ENCODE assay signal across 8 cellular contexts in the genomic region with DNA sequence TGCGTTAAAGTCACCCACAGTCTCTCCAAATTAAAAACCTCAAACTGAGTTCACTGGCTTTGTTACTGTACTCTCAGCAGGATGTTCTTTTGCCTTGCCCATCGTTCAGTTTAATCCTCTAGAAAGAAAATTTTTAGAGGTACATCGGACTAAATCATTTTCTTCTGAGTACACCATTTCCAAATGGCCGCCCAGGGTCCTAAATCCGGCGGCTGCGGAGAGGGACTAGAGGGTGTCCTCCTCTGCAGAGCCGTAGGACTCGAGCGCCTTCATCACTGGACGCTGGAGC. TPM values are rescaled to one million over a fixed set of nuclear protein-coding genes. Genes with fewer than 3 reads are reported as not detected.
DNase-seq lines count a peak whose midpoint lies in the region; ATAC-seq and TF ChIP-seq lines count a peak whose summit lies in the region.

No MANE protein-coding gene starts in this region.

- peak overlapping the region; percentile 82 to 93 for H3K9ac ChIP-seq in liver (ENCODE audit: low read depth in 1 of 2, low read length in 2 of 2)

- no peak for TF ChIP-seq POLR2A in vagina (IDR thresholded peaks at IDR 0.05)

- POLR2A ChIA-PET in A673 (lab: Charles Lee; ENCODE audit: low non-redundant PET), result no interaction called here
- POLR2A ChIA-PET in activated CD4-positive, alpha-beta memory T cell treated with anti-CD3 and anti-CD28 coated beads, Interleukin-2, amount 10 ng/mL, durations not matched to agents 7 days and 5 days (lab: Charles Lee), result no interaction called here

- TF ChIP-seq RAD21 in liver (IDR thresholded peaks at IDR 0.05), result no peak

- H3K9me2 ChIP-seq in GM23338 (ENCODE audit: insufficient read depth), result no peaks in the 10 kb centered on the region

- no peaks in the 10 kb centered on the region for H3K79me2 ChIP-seq in GM23338 (replicated peaks; ENCODE audit: insufficient read depth)

- ATAC-seq in GM23338, result peak; percentile 69
- ATAC-seq in GM19023 (IDR thresholded peaks at IDR 0.05; ENCODE audit: unreplicated experiment), result no peak
- ATAC-seq in HG03469 (IDR thresholded peaks at IDR 0.05; ENCODE audit: unreplicated experiment), result no peak

- H3K27me3 Mint-ChIP-seq in GM23338 (ENCODE audit: insufficient read depth, low read depth, poor library complexity), result peaks cover 9% of the 10 kb centered on the region
- H3K27me3 Mint-ChIP-seq in activated CD4-positive, alpha-beta memory T cell treated with anti-CD3 and anti-CD28 coated beads, Interleukin-2, amount 10 ng/mL, durations not matched to agents 7 days and 5 days, result peaks cover 16% of the 10 kb centered on the region

- DNase-seq in A673 (ENCODE audit: low spot score), result peak; percentile 51
- DNase-seq in GM23338 (ENCODE audit: low spot score), result peak; percentile 74
- no peak for DNase-seq in astrocyte of the spinal cord (ENCODE audit: low read depth, low spot score)
- DNase-seq in vagina (ENCODE audit: extremely low spot score in 2 of 2), result no peak
- DNase-seq in activated CD4-positive, alpha-beta memory T cell treated with anti-CD3 and anti-CD28 coated beads, Interleukin-2, amount 10 ng/mL, durations not matched to agents 7 days and 5 days, result no peak

- H2AFZ ChIP-seq in GM23338, result peak overlapping the region; percentile 94

- no peaks in the 10 kb centered on the region for H4K20me1 ChIP-seq in GM23338 (replicated peaks; ENCODE audit: insufficient read depth)

- H3K36me3 Mint-ChIP-seq in GM23338 (ENCODE audit: low read depth), result no peaks in the 10 kb centered on the region
- H3K36me3 Mint-ChIP-seq in activated CD4-positive, alpha-beta memory T cell treated with anti-CD3 and anti-CD28 coated beads, Interleukin-2, amount 10 ng/mL, durations not matched to agents 7 days and 5 days (ENCODE audit: low read depth), result no peaks in the 10 kb centered on the region

- H3K9me3 Mint-ChIP-seq in GM23338, result no peaks in the 10 kb centered on the region; the same call in 2 of the 3 replicates
- no peaks in the 10 kb centered on the region for H3K9me3 Mint-ChIP-seq in activated CD4-positive, alpha-beta memory T cell treated with anti-CD3 and anti-CD28 coated beads, Interleukin-2, amount 10 ng/mL, durations not matched to agents 7 days and 5 days

- H3K27me3 ChIP-seq in A673 (replicated peaks; ENCODE audit: insufficient read depth, low read depth, low read length, poor library complexity) (no peaks in the 10 kb centered on the region), GM23338 (ENCODE audit: insufficient read depth) (peaks cover 26% of the 10 kb centered on the region), liver (ENCODE audit: control insufficient read depth in 4 of 4, insufficient read depth in 4 of 4, low read length in 3 of 4) (no peaks in the 10 kb centered on the region), vagina (no peaks in the 10 kb centered on the region)

- in situ Hi-C loops in astrocyte of the spinal cord (cut with HindIII; ENCODE audit: low sequenced_read_pairs), result no loop called here

- intact Hi-C loops in A673 (cut with micrococcal nuclease; ENCODE audit: unreplicated experiment), result loop anchor here (5.0 to 10.0 kb wide), 3 partner anchors 79 to 741 kb away; no protein-coding TSS in a partner anchor
- intact Hi-C loops in vagina (cut with DNase I), result no loop called here

- no peaks in the 10 kb centered on the region for H3F3A ChIP-seq in GM23338 (replicated peaks; ENCODE audit: low read depth)

- H3K4me2 ChIP-seq in GM23338, result peak overlapping the region; percentile 91

- peak overlapping the region; percentile 96 for H3K4me3 Mint-ChIP-seq in GM23338
- H3K4me3 Mint-ChIP-seq in activated CD4-positive, alpha-beta memory T cell treated with anti-CD3 and anti-CD28 coated beads, Interleukin-2, amount 10 ng/mL, durations not matched to agents 7 days and 5 days, result no peak overlapping the region

- H3K9me3 ChIP-seq in A673 (ENCODE audit: low read depth, low read length, poor library complexity, severe bottlenecking) (no peaks in the 10 kb centered on the region), liver (ENCODE audit: control insufficient read depth in 4 of 4, low read length in 3 of 4) (no peaks in the 10 kb centered on the region), vagina (no peaks in the 10 kb centered on the region)

- H3K4me1 ChIP-seq in A673 (ENCODE audit: insufficient read depth, low read length, poor library complexity, severe bottlenecking), result peaks cover 15% of the 10 kb centered on the region
- peaks cover 19% of the 10 kb centered on the region for H3K4me1 ChIP-seq in GM23338 (ENCODE audit: insufficient read depth)
- peaks cover 5 to 27% (median 19%) of the 10 kb centered on the region in 4 donors for H3K4me1 ChIP-seq in liver (ENCODE audit: control insufficient read depth in 4 of 4, insufficient read depth in 4 of 4, low read length in 3 of 4)
- H3K4me1 ChIP-seq in vagina, result peaks cover 28% of the 10 kb centered on the region

- H3K4me1 Mint-ChIP-seq in GM23338, result peaks cover 47% of the 10 kb centered on the region
- no peaks in the 10 kb centered on the region for H3K4me1 Mint-ChIP-seq in activated CD4-positive, alpha-beta memory T cell treated with anti-CD3 and anti-CD28 coated beads, Interleukin-2, amount 10 ng/mL, durations not matched to agents 7 days and 5 days

- BruUV-seq in A673 (replicated peaks; lab: Mats Ljungman, UMichigan), result no TSS peak

- CTCF ChIA-PET in A673 (lab: Charles Lee), result no interaction called here
- CTCF ChIA-PET in activated CD4-positive, alpha-beta memory T cell treated with anti-CD3 and anti-CD28 coated beads, Interleukin-2, amount 10 ng/mL, durations not matched to agents 7 days and 5 days (lab: Charles Lee), result no interaction called here

- WGBS in liver, result 2% methylated on average over 11 of the region's 11 CpGs

- H3K27ac Mint-ChIP-seq in GM23338, result peak overlapping the region; percentile 46
- H3K27ac Mint-ChIP-seq in activated CD4-positive, alpha-beta memory T cell treated with anti-CD3 and anti-CD28 coated beads, Interleukin-2, amount 10 ng/mL, durations not matched to agents 7 days and 5 days, result no peak overlapping the region

- TF ChIP-seq CTCF in A673 (conservative IDR thresholded peaks at IDR 0.05; ENCODE audit: low read depth, low read length) (no peak), GM23338 (conservative IDR thresholded peaks at IDR 0.05; ENCODE audit: low read depth in 2 of 2) (0 out of 4 replicates have a peak, but pooled peaks of 1 of the 2 experiments have one; percentile 3), astrocyte of the spinal cord (IDR thresholded peaks at IDR 0.05; ENCODE audit: low read depth, low read length) (no peak), liver (IDR thresholded peaks at IDR 0.05; ENCODE audit: low read depth, low read length, missing input control) (no peak), vagina (IDR thresholded peaks at IDR 0.05) (no peak)

- no peaks in the 10 kb centered on the region for H3K36me3 ChIP-seq in A673 (ENCODE audit: insufficient read depth, low read length, poor library complexity, severe bottlenecking)
- no peaks in the 10 kb centered on the region for H3K36me3 ChIP-seq in GM23338 (ENCODE audit: insufficient read depth)
- H3K36me3 ChIP-seq in liver (ENCODE audit: control insufficient read depth in 4 of 4, insufficient read depth in 3 of 4, low read depth in 1 of 4, low read length in 3 of 4), result no peaks in the 10 kb centered on the region
- no peaks in the 10 kb centered on the region for H3K36me3 ChIP-seq in vagina

- H3K4me3 ChIP-seq in A673 (ENCODE audit: low read depth, low read length, poor library complexity, severe bottlenecking), result peak overlapping the region; percentile 71
- H3K4me3 ChIP-seq in GM23338, result peak overlapping the region; percentile 75
- peak overlapping the region; percentile 88 for H3K4me3 ChIP-seq in astrocyte of the spinal cord (ENCODE audit: low read depth, low read length)
- H3K4me3 ChIP-seq in liver (ENCODE audit: low read depth in 1 of 3, low read length in 3 of 3), result peak overlapping the region; percentile 82 to 94 (median 93)
- peak overlapping the region; percentile 57 to 78 for H3K4me3 ChIP-seq in vagina

- H3K27ac ChIP-seq in A673 (ENCODE audit: low read depth, low read length, poor library complexity, severe bottlenecking), result peak overlapping the region; percentile 87
- H3K27ac ChIP-seq in GM23338 (ENCODE audit: low read depth), result no peak overlapping the region
- H3K27ac ChIP-seq in liver (ENCODE audit: low read depth in 1 of 2, low read length in 2 of 2), result peak overlapping the region; percentile 97 to 99
- H3K27ac ChIP-seq in vagina, result peak overlapping the region; percentile 96

TF ChIP-seq in GM23338, 12 proteins besides CTCF, POLR2A, EP300 and RAD21 (continues in another document):
- no peak for TF ChIP-seq ZNF331 (CRISPR knock-in tag; IDR thresholded peaks at IDR 0.05; ENCODE audit: low read depth)
- TF ChIP-seq, protein P1, sequence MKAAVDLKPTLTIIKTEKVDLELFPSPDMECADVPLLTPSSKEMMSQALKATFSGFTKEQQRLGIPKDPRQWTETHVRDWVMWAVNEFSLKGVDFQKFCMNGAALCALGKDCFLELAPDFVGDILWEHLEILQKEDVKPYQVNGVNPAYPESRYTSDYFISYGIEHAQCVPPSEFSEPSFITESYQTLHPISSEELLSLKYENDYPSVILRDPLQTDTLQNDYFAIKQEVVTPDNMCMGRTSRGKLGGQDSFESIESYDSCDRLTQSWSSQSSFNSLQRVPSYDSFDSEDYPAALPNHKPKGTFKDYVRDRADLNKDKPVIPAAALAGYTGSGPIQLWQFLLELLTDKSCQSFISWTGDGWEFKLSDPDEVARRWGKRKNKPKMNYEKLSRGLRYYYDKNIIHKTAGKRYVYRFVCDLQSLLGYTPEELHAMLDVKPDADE (IDR thresholded peaks at IDR 0.05), result no peak

TF ChIP-seq in liver, 16 proteins besides CTCF, POLR2A, EP300 and RAD21:
- TF ChIP-seq YY1 (IDR thresholded peaks at IDR 0.05) (peak; percentile 97), FOXA2 (IDR thresholded peaks at IDR 0.05) (no peak)

RNA-seq across cellular contexts. Expression of a gene that starts 1.4 kb away (rescaled TPM):
- total RNA-seq in A673 (2021) (10.0 and 10.7 TPM in 2 replicates), liver (10 to 100 TPM in 1 of 2 donors, 1 to 10 TPM in 1; 9.7 to 20.6 TPM), vagina (12.5 TPM)
- 6.2 and 6.5 TPM in 2 replicates for total RNA-seq in GM23338 (2014; rRNA removed; shearing (Covaris generic))
- polyA plus RNA-seq in GM23338 (2016; fragmentation: Nextera tagmentation; extraction: Ambion mirVana) (5.7 and 6.2 TPM in 2 replicates), liver (1 to 10 TPM; 6.0 to 8.6 TPM)
- total RNA-seq in activated CD4-positive, alpha-beta memory T cell treated with anti-CD3 and anti-CD28 coated beads, Interleukin-2, amount 10 ng/mL, durations not matched to agents 7 days and 5 days, result not detected

Comparison
In these comparisons a context has a peak if more than half of its experiments do, and no peak if none do; other contexts are left out.
1. DNase-seq: peak in A673 (single experiment) and GM23338 (single experiment); none in astrocyte of the spinal cord (single experiment), vagina (0 of 2) and activated CD4-positive, alpha-beta memory T cell treated with anti-CD3 and anti-CD28 coated beads, Interleukin-2, amount 10 ng/mL, durations not matched to agents 7 days and 5 days (single experiment).
2. Peak in every context shown above with its lines, with median percentiles within 50 percentile points of each other: H3K4me3 ChIP-seq.